In the genomic region with DNA sequence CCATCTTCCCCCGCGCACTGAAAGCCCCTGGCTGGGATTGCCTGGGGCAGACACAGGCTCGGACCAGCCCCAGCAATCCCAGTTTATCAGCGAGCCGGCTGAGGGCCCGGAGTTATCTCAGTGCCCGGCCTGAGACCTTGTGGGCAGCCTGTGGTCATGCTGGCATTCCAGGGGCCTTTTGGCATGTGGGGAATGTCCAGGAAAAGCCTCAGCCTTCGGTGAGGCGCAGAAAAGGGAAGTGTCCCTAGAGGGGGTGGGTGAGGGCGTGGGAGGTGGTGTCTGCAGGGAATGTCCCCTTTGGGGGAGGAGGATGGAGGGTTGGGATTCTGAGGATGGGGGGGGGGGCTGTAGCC, we compare ENCODE assay signal across 9 cellular contexts. TPM values are rescaled to one million over a fixed set of nuclear protein-coding genes. Genes with fewer than 3 reads are reported as not detected.
DNase-seq lines count a peak whose midpoint lies in the region; ATAC-seq, FAIRE-seq and TF ChIP-seq lines count a peak whose summit lies in the region.
"Had no signal": no experiment of that assay in that cellular context is flagged by ENCODE, and none has a peak within 500 bp of the region (broad histone marks: within the 10 kb centered on the region; RNA-seq: fewer than 3 reads in every experiment).

No MANE protein-coding gene starts in this region.

- no peaks in the 10 kb centered on the region for H3K79me2 ChIP-seq in OCI-LY7 (ENCODE audit: insufficient read depth, low read depth, low read length)

- TF ChIP-seq POLR2A in H54 (IDR thresholded peaks at IDR 0.05; ENCODE audit: low read depth, low read length), result 0 out of 2 replicates have a peak, but pooled peaks have one; percentile 18

- BruUV-seq in OCI-LY7 (replicated peaks; lab: Mats Ljungman, UMichigan), result no TSS peak

- no peak overlapping the region for H2AFZ ChIP-seq in OCI-LY7 (ENCODE audit: low read length)

- H3K36me3 ChIP-seq in OCI-LY7 (ENCODE audit: insufficient read depth, low read length), result no peaks in the 10 kb centered on the region

- POLR2A ChIA-PET in OCI-LY7 (lab: Charles Lee), result no interaction called here

- H3K4me1 ChIP-seq in OCI-LY7 (ENCODE audit: insufficient read depth, low read length, poor library complexity, severe bottlenecking), result no peaks in the 10 kb centered on the region

- CTCF ChIA-PET in OCI-LY7 (lab: Charles Lee; ENCODE audit: unreplicated experiment), result interaction anchor here (0.5 kb wide), 1 partner anchor 48 kb away, joined by 3 read pairs; no protein-coding TSS in a partner anchor

- intact Hi-C loops in OCI-LY7 (cut with micrococcal nuclease; ENCODE audit: unreplicated experiment), result no loop called here

- DNase-seq in H54 (ENCODE audit: insufficient read length, low spot score), result peak; percentile 99
- DNase-seq in T1000 (lab: John Stamatoyannopoulos, UW), result peak; percentile 86
- peak; percentile 98 for DNase-seq in glomerular visceral epithelial cell (ENCODE audit: extremely low spot score)
- peak in 2 of 49 donors; percentile 22 to 23 for DNase-seq in substantia nigra (lab: John Stamatoyannopoulos, UW)
- DNase-seq in NCI-H1436 treated with DMSO at 0.1 percent for 48 hours (lab: John Stamatoyannopoulos, UW), result no peak
- DNase-seq in OCI-LY7 (ENCODE audit: low spot score), result no peak
- DNase-seq: activated CD4-positive, alpha-beta memory T cell treated with anti-CD3 and anti-CD28 coated beads, Interleukin-2, amount 10 ng/mL, durations not matched to agents 7 days and 5 days had no signal

- H3K27ac ChIP-seq in substantia nigra (ENCODE audit: low read depth, low read length, poor library complexity, severe bottlenecking) (peak overlapping the region; percentile 82), OCI-LY7 (ENCODE audit: low read depth, low read length, poor library complexity, severe bottlenecking) (no peak overlapping the region)

- no peaks in the 10 kb centered on the region for H3K9me3 ChIP-seq in OCI-LY7 (ENCODE audit: low read length)

- FAIRE-seq in H54 (lab: Jason Lieb, UNC), result no peak
- FAIRE-seq: frontal cortex had no signal

- H3K4me2 ChIP-seq in OCI-LY7 (ENCODE audit: low read length), result no peak overlapping the region

- TF ChIP-seq CTCF in OCI-LY7 (conservative IDR thresholded peaks at IDR 0.05; ENCODE audit: low read length), result no peak

- no peaks in the 10 kb centered on the region for H3K9me2 ChIP-seq in OCI-LY7 (ENCODE audit: insufficient read depth, low read length)

- H3K4me3 ChIP-seq in OCI-LY7 (ENCODE audit: low read depth, low read length, poor library complexity, severe bottlenecking), result no peak overlapping the region

- no peak for ATAC-seq in HG02571 (IDR thresholded peaks at IDR 0.05; ENCODE audit: unreplicated experiment)

- H4K20me1 ChIP-seq in OCI-LY7 (ENCODE audit: insufficient read depth, low read length), result no peaks in the 10 kb centered on the region

RNA-seq across cellular contexts. Expression of gene FSCN1, which starts 1.1 kb away (rescaled TPM):
- 0.10 TPM in 1 of 2 replicates, not detected in the other for total RNA-seq in OCI-LY7 (2014; rRNA removed; shearing (Covaris generic))
- 0.19 TPM in 1 of 2 replicates, not detected in the other for total RNA-seq in OCI-LY7 (2022)

Comparison
In these comparisons a context has a peak if more than half of its experiments do, and no peak if none do; other contexts are left out.
1. DNase-seq: peak in H54 (single experiment), T1000 (single experiment) and glomerular visceral epithelial cell (single experiment); none in NCI-H1436 treated with DMSO at 0.1 percent for 48 hours (single experiment) and OCI-LY7 (single experiment).